In the genomic region with DNA sequence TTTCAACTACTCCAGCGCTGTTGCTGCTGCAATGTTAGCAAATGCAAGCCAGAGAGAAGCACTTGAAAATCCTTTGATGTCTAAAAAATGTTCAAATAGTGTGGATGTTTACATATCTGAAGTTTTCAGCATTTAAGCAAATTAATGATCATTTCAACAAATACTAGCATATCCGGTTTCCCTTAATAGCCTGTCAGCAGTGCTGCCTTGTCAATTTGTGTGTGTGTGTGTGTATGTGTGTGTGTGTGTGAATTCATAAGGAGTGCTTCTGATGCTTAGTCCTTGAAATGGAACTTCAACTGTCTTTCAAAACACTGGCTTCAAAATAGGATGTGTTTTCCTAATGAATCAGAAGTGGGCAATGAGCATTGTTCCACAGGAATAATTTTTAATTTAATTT, we compare ENCODE assay signal across 1 cellular context.
TF ChIP-seq lines count a peak whose summit lies in the region.

No MANE protein-coding gene starts in this region.

TF ChIP-seq in HepG2, 621 proteins besides CTCF, POLR2A, EP300 and RAD21:
- no peak for TF ChIP-seq ZUFSP (CRISPR knock-in tag; IDR thresholded peaks at IDR 0.05; ENCODE audit: borderline replicate concordance)
- TF ChIP-seq, protein P1, sequence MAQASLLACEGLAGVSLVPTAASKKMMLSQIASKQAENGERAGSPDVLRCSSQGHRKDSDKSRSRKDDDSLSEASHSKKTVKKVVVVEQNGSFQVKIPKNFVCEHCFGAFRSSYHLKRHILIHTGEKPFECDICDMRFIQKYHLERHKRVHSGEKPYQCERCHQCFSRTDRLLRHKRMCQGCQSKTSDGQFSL (CRISPR knock-in tag; IDR thresholded peaks at IDR 0.05), result no peak
- no peak for TF ChIP-seq ETS1 (CRISPR knock-in tag; IDR thresholded peaks at IDR 0.05)
- no peak for TF ChIP-seq ZNF546 (CRISPR knock-in tag; conservative IDR thresholded peaks at IDR 0.05)
- TF ChIP-seq SMAD9 (CRISPR knock-in tag; IDR thresholded peaks at IDR 0.05), result no peak
- no peak for TF ChIP-seq ZMYM3 (CRISPR knock-in tag; IDR thresholded peaks at IDR 0.05)
- TF ChIP-seq XRCC5 (optimal IDR thresholded peaks at IDR 0.05; ENCODE audit: low read length), result no peak
- TF ChIP-seq TBX2 (CRISPR knock-in tag; IDR thresholded peaks at IDR 0.05; ENCODE audit: borderline replicate concordance), result no peak
- no peak for TF ChIP-seq PHF20 (CRISPR knock-in tag; IDR thresholded peaks at IDR 0.05)
- TF ChIP-seq ZNF451 (CRISPR knock-in tag; IDR thresholded peaks at IDR 0.05), result no peak
- no peak for TF ChIP-seq ZNF333 (CRISPR knock-in tag; IDR thresholded peaks at IDR 0.05; ENCODE audit: borderline replicate concordance)
- TF ChIP-seq ZNF550 (CRISPR knock-in tag; IDR thresholded peaks at IDR 0.05; ENCODE audit: borderline replicate concordance), result no peak
- TF ChIP-seq FIP1L1 (IDR thresholded peaks at IDR 0.05; ENCODE audit: borderline replicate concordance, insufficient read depth, low read depth, low read length), result no peak
- TF ChIP-seq ZNF709 (CRISPR knock-in tag; IDR thresholded peaks at IDR 0.05), result no peak
- TF ChIP-seq SNAPC5 (CRISPR knock-in tag; IDR thresholded peaks at IDR 0.05; ENCODE audit: borderline replicate concordance), result no peak
- TF ChIP-seq ZBTB7B (CRISPR knock-in tag; IDR thresholded peaks at IDR 0.05), result no peak
- TF ChIP-seq, protein P2, sequence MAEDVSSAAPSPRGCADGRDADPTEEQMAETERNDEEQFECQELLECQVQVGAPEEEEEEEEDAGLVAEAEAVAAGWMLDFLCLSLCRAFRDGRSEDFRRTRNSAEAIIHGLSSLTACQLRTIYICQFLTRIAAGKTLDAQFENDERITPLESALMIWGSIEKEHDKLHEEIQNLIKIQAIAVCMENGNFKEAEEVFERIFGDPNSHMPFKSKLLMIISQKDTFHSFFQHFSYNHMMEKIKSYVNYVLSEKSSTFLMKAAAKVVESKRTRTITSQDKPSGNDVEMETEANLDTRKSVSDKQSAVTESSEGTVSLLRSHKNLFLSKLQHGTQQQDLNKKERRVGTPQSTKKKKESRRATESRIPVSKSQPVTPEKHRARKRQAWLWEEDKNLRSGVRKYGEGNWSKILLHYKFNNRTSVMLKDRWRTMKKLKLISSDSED (CRISPR knock-in tag; IDR thresholded peaks at IDR 0.05), result no peak
- TF ChIP-seq TRIM24 (CRISPR knock-in tag; IDR thresholded peaks at IDR 0.05), result no peak
- no peak for TF ChIP-seq JUN (CRISPR knock-in tag; IDR thresholded peaks at IDR 0.05)
- TF ChIP-seq BCL6 (CRISPR knock-in tag; IDR thresholded peaks at IDR 0.05), result no peak
- no peak for TF ChIP-seq HMG20A (CRISPR knock-in tag; IDR thresholded peaks at IDR 0.05; ENCODE audit: borderline replicate concordance)
- TF ChIP-seq MEF2D (CRISPR knock-in tag; IDR thresholded peaks at IDR 0.05), result no peak
- TF ChIP-seq, protein P3, sequence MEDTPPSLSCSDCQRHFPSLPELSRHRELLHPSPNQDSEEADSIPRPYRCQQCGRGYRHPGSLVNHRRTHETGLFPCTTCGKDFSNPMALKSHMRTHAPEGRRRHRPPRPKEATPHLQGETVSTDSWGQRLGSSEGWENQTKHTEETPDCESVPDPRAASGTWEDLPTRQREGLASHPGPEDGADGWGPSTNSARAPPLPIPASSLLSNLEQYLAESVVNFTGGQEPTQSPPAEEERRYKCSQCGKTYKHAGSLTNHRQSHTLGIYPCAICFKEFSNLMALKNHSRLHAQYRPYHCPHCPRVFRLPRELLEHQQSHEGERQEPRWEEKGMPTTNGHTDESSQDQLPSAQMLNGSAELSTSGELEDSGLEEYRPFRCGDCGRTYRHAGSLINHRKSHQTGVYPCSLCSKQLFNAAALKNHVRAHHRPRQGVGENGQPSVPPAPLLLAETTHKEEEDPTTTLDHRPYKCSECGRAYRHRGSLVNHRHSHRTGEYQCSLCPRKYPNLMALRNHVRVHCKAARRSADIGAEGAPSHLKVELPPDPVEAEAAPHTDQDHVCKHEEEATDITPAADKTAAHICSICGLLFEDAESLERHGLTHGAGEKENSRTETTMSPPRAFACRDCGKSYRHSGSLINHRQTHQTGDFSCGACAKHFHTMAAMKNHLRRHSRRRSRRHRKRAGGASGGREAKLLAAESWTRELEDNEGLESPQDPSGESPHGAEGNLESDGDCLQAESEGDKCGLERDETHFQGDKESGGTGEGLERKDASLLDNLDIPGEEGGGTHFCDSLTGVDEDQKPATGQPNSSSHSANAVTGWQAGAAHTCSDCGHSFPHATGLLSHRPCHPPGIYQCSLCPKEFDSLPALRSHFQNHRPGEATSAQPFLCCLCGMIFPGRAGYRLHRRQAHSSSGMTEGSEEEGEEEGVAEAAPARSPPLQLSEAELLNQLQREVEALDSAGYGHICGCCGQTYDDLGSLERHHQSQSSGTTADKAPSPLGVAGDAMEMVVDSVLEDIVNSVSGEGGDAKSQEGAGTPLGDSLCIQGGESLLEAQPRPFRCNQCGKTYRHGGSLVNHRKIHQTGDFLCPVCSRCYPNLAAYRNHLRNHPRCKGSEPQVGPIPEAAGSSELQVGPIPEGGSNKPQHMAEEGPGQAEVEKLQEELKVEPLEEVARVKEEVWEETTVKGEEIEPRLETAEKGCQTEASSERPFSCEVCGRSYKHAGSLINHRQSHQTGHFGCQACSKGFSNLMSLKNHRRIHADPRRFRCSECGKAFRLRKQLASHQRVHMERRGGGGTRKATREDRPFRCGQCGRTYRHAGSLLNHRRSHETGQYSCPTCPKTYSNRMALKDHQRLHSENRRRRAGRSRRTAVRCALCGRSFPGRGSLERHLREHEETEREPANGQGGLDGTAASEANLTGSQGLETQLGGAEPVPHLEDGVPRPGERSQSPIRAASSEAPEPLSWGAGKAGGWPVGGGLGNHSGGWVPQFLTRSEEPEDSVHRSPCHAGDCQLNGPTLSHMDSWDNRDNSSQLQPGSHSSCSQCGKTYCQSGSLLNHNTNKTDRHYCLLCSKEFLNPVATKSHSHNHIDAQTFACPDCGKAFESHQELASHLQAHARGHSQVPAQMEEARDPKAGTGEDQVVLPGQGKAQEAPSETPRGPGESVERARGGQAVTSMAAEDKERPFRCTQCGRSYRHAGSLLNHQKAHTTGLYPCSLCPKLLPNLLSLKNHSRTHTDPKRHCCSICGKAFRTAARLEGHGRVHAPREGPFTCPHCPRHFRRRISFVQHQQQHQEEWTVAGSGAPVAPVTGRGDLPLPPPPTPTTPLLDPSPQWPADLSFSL (CRISPR knock-in tag; IDR thresholded peaks at IDR 0.05), result peak; percentile 52; the same call in 1 of the 2 replicates
- TF ChIP-seq AGO2 (optimal IDR thresholded peaks at IDR 0.05; ENCODE audit: low read depth, low read length), result no peak
- no peak for TF ChIP-seq ZNF33A (CRISPR knock-in tag; IDR thresholded peaks at IDR 0.05; ENCODE audit: borderline replicate concordance)
- no peak for TF ChIP-seq NFYC (CRISPR knock-in tag; IDR thresholded peaks at IDR 0.05)
- TF ChIP-seq TBX3 (IDR thresholded peaks at IDR 0.05; ENCODE audit: borderline replicate concordance), result peak; percentile 85
- TF ChIP-seq HMGXB3 (CRISPR knock-in tag; IDR thresholded peaks at IDR 0.05; ENCODE audit: borderline replicate concordance), result no peak
- no peak for TF ChIP-seq NFE2L2 (IDR thresholded peaks at IDR 0.05; ENCODE audit: low read length)
- peak; percentile 59 for TF ChIP-seq HHEX (CRISPR knock-in tag; IDR thresholded peaks at IDR 0.05)
- no peak for TF ChIP-seq GFI1 (CRISPR knock-in tag; IDR thresholded peaks at IDR 0.05; ENCODE audit: borderline replicate concordance)
- no peak for TF ChIP-seq SRF (IDR thresholded peaks at IDR 0.05; ENCODE audit: low read depth, low read length)
- no peak for TF ChIP-seq ZNF317 (CRISPR knock-in tag; IDR thresholded peaks at IDR 0.05)
- peak; percentile 57 for TF ChIP-seq TCF7 (IDR thresholded peaks at IDR 0.05; ENCODE audit: low read depth)
- TF ChIP-seq FOXA1 (IDR thresholded peaks at IDR 0.05), result no peak
- TF ChIP-seq FOXA1 (CRISPR knock-in tag; IDR thresholded peaks at IDR 0.05), result no peak
- no peak for TF ChIP-seq FOXP1 (IDR thresholded peaks at IDR 0.05)
- TF ChIP-seq FOXP1 (CRISPR knock-in tag; IDR thresholded peaks at IDR 0.05), result peak; percentile 20; the same call in 1 of the 2 replicates
- TF ChIP-seq SIX1 (CRISPR knock-in tag; IDR thresholded peaks at IDR 0.05; ENCODE audit: borderline replicate concordance), result peak; percentile 49; the same call in 1 of the 2 replicates
- TF ChIP-seq, protein P4, sequence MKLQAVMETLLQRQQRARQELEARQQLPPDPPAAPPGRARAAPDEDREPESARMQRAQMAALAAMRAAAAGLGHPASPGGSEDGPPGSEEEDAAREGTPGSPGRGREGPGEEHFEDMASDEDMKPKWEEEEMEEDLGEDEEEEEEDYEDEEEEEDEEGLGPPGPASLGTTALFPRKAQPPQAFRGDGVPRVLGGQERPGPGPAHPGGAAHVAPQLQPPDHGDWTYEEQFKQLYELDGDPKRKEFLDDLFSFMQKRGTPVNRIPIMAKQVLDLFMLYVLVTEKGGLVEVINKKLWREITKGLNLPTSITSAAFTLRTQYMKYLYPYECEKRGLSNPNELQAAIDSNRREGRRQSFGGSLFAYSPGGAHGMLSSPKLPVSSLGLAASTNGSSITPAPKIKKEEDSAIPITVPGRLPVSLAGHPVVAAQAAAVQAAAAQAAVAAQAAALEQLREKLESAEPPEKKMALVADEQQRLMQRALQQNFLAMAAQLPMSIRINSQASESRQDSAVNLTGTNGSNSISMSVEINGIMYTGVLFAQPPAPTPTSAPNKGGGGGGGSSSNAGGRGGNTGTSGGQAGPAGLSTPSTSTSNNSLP (IDR thresholded peaks at IDR 0.05; ENCODE audit: low read depth, low read length), result 0 out of 2 replicates have a peak, but pooled peaks have one; percentile 14
- no peak for TF ChIP-seq MTF1 (CRISPR knock-in tag; IDR thresholded peaks at IDR 0.05)
- no peak for TF ChIP-seq SALL2 (CRISPR knock-in tag; IDR thresholded peaks at IDR 0.05)
- TF ChIP-seq NFIB (CRISPR knock-in tag; IDR thresholded peaks at IDR 0.05; ENCODE audit: borderline replicate concordance), result no peak
- TF ChIP-seq GZF1 (CRISPR knock-in tag; IDR thresholded peaks at IDR 0.05), result no peak
- no peak for TF ChIP-seq CBX5 (CRISPR knock-in tag; IDR thresholded peaks at IDR 0.05; ENCODE audit: borderline replicate concordance)
- TF ChIP-seq ELF1 (CRISPR knock-in tag; IDR thresholded peaks at IDR 0.05), result no peak
- no peak for TF ChIP-seq MIER2 (CRISPR knock-in tag; IDR thresholded peaks at IDR 0.05)
- no peak for TF ChIP-seq SOX6 (IDR thresholded peaks at IDR 0.05)
- TF ChIP-seq SOX6 (CRISPR knock-in tag; IDR thresholded peaks at IDR 0.05), result no peak
- TF ChIP-seq ZNF441 (CRISPR knock-in tag; IDR thresholded peaks at IDR 0.05; ENCODE audit: borderline replicate concordance), result no peak
- 0 out of 2 replicates have a peak, but pooled peaks have one; percentile 24 for TF ChIP-seq FOXA3 (CRISPR knock-in tag; IDR thresholded peaks at IDR 0.05)
